ENCODE assay signal across 9 cellular contexts in genomic region chr4:17111959-17112659, GRCh38.
DNase-seq lines count a peak whose midpoint lies in the region; ATAC-seq lines count a peak whose summit lies in the region.
"Had no signal": no experiment of that assay in that cellular context is flagged by ENCODE, and none has a peak within 500 bp of the region (broad histone marks: within the 10 kb centered on the region; RNA-seq: fewer than 3 reads in every experiment).

No MANE protein-coding gene starts in this region.

- no peak overlapping the region for H3K23ac ChIP-seq in neuronal stem cell (ENCODE audit: low read depth, low read length, poor library complexity)

- no peak overlapping the region for H4K91ac ChIP-seq in neuronal stem cell (ENCODE audit: low read depth, low read length, poor library complexity)

- no peak for ATAC-seq in activated CD8-positive, alpha-beta memory T cell treated with anti-CD3 and anti-CD28 coated beads, Interleukin-2, amount 10 ng/mL, durations not matched to agents 7 days and 5 days

- no peaks in the 10 kb centered on the region for H3K36me3 Mint-ChIP-seq in activated CD8-positive, alpha-beta memory T cell treated with anti-CD3 and anti-CD28 coated beads, Interleukin-2, amount 10 ng/mL, durations not matched to agents 7 days and 5 days

- H3K4me3 ChIP-seq in neuronal stem cell (ENCODE audit: low read length in 2 of 2) = no peak overlapping the region
- H3K4me3 ChIP-seq: spleen had no signal

- no peak overlapping the region for H3K27ac ChIP-seq in neuronal stem cell (replicated peaks; ENCODE audit: low read length)
- H3K27ac ChIP-seq: spleen had no signal

- H3K79me1 ChIP-seq in neuronal stem cell (ENCODE audit: low read depth, low read length) = no peaks in the 10 kb centered on the region

- no peak overlapping the region for H2AFZ ChIP-seq in neuronal stem cell (ENCODE audit: low read length)

- H3K4me2 ChIP-seq in neuronal stem cell (ENCODE audit: insufficient read depth, low read length, poor library complexity, severe bottlenecking) = no peak overlapping the region

- no peaks in the 10 kb centered on the region for H3K27me3 Mint-ChIP-seq in activated CD8-positive, alpha-beta memory T cell treated with anti-CD3 and anti-CD28 coated beads, Interleukin-2, amount 10 ng/mL, durations not matched to agents 7 days and 5 days

- no peak overlapping the region for H3K14ac ChIP-seq in neuronal stem cell (ENCODE audit: low read length)

- no peak overlapping the region for H4K8ac ChIP-seq in neuronal stem cell (ENCODE audit: low read depth, low read length)

- no peak overlapping the region for H2AK5ac ChIP-seq in neuronal stem cell (ENCODE audit: low read depth, low read length)

- no peak overlapping the region for H2BK15ac ChIP-seq in neuronal stem cell (ENCODE audit: low read length)

- H3K4ac ChIP-seq in neuronal stem cell (ENCODE audit: low read length) = no peak overlapping the region

- WGBS in neuronal stem cell (ENCODE audit: extremely low coverage in 2 of 2, insufficient read length in 2 of 2, insufficient replicate concordance in 1 of 2), 2 donors = 100% methylated on average over 2 of the region's 6 CpGs; no CpG with 5 or more reads in 1 of the 2 donors

- H3K27ac Mint-ChIP-seq in activated CD8-positive, alpha-beta memory T cell treated with anti-CD3 and anti-CD28 coated beads, Interleukin-2, amount 10 ng/mL, durations not matched to agents 7 days and 5 days = no peak overlapping the region

- H3K4me1 Mint-ChIP-seq in activated CD8-positive, alpha-beta memory T cell treated with anti-CD3 and anti-CD28 coated beads, Interleukin-2, amount 10 ng/mL, durations not matched to agents 7 days and 5 days = no peaks in the 10 kb centered on the region

- H3K9ac ChIP-seq in neuronal stem cell (ENCODE audit: low read depth, low read length, poor library complexity) = no peak overlapping the region

- H2BK120ac ChIP-seq in neuronal stem cell (ENCODE audit: low read depth, low read length) = no peak overlapping the region

- no peak overlapping the region for H3K4me3 Mint-ChIP-seq in activated CD8-positive, alpha-beta memory T cell treated with anti-CD3 and anti-CD28 coated beads, Interleukin-2, amount 10 ng/mL, durations not matched to agents 7 days and 5 days

- H2BK5ac ChIP-seq in neuronal stem cell (ENCODE audit: low read length) = no peak overlapping the region

- no peak overlapping the region for H2BK12ac ChIP-seq in neuronal stem cell (ENCODE audit: low read length)

- H3K27me3 ChIP-seq in neuronal stem cell (ENCODE audit: control insufficient read depth in 3 of 3, insufficient read depth in 3 of 3, low read depth in 1 of 3, low read length in 3 of 3) = no peaks in the 10 kb centered on the region
- H3K27me3 ChIP-seq: spleen had no signal

- H3K4me1 ChIP-seq in neuronal stem cell (ENCODE audit: control insufficient read depth in 2 of 2, insufficient read depth in 1 of 2, low read depth in 1 of 2, low read length in 2 of 2) = no peaks in the 10 kb centered on the region
- H3K4me1 ChIP-seq: spleen had no signal

- H3K18ac ChIP-seq in neuronal stem cell (ENCODE audit: low read length) = no peak overlapping the region

- peaks cover 2% of the 10 kb centered on the region for H3K9me3 Mint-ChIP-seq in activated CD8-positive, alpha-beta memory T cell treated with anti-CD3 and anti-CD28 coated beads, Interleukin-2, amount 10 ng/mL, durations not matched to agents 7 days and 5 days (ENCODE audit: low read depth)

- DNase-seq in NCI-H524 (lab: John Stamatoyannopoulos, UW) (peak; percentile 32 to 66), NCI-H524 treated with DMSO at 0.1 percent for 48 hours (lab: John Stamatoyannopoulos, UW) (no peak), KBM-7 (peak; percentile 26), dermis blood vessel endothelial cell (peak; percentile 50), neuronal stem cell (ENCODE audit: low spot score) (peak; percentile 31), cortex of kidney (lab: John Stamatoyannopoulos, UW) (no peak)
- no peak for DNase-seq in stimulated activated naive CD4-positive, alpha-beta T cell treated with Interleukin-2 at 50 U/mL for 16 hours (lab: John Stamatoyannopoulos, UW)
- DNase-seq in activated CD8-positive, alpha-beta memory T cell treated with anti-CD3 and anti-CD28 coated beads, Interleukin-2, amount 10 ng/mL, durations not matched to agents 7 days and 5 days = no peak
- DNase-seq: spleen had no signal

- CTCF ChIA-PET in activated CD8-positive, alpha-beta memory T cell treated with anti-CD3 and anti-CD28 coated beads, Interleukin-2, amount 10 ng/mL, durations not matched to agents 7 days and 5 days (lab: Charles Lee) = interaction anchor here (0.8 kb wide), 1 partner anchor 10 kb away, joined by 3 read pairs; no protein-coding TSS in a partner anchor

- no peaks in the 10 kb centered on the region for H3K9me3 ChIP-seq in neuronal stem cell (replicated peaks in 1 of 2; ENCODE audit: control insufficient read depth in 2 of 2, insufficient read depth in 1 of 2, low read depth in 1 of 2, low read length in 2 of 2)

- no peaks in the 10 kb centered on the region for H3K36me3 ChIP-seq in neuronal stem cell (replicated peaks in 1 of 2; ENCODE audit: control insufficient read depth in 2 of 2, insufficient read depth in 2 of 2, low read length in 2 of 2)
- H3K36me3 ChIP-seq: spleen had no signal

- in situ Hi-C loops in KBM-7 (cut with MboI; ENCODE audit: low pct_unique_long_range_greater_than_20kb, low sequenced_read_pairs) = no loop called here

Comparison
In these comparisons a context has a peak if more than half of its experiments do, and no peak if none do; other contexts are left out.
1. DNase-seq: peak in NCI-H524 (2 of 2), KBM-7 (single experiment), dermis blood vessel endothelial cell (single experiment) and neuronal stem cell (single experiment); none in NCI-H524 treated with DMSO at 0.1 percent for 48 hours (single experiment), stimulated activated naive CD4-positive, alpha-beta T cell treated with Interleukin-2 at 50 U/mL for 16 hours (single experiment), cortex of kidney (single experiment) and activated CD8-positive, alpha-beta memory T cell treated with anti-CD3 and anti-CD28 coated beads, Interleukin-2, amount 10 ng/mL, durations not matched to agents 7 days and 5 days (single experiment).